ENCODE assay signal across 1 cellular context in the genomic region with DNA sequence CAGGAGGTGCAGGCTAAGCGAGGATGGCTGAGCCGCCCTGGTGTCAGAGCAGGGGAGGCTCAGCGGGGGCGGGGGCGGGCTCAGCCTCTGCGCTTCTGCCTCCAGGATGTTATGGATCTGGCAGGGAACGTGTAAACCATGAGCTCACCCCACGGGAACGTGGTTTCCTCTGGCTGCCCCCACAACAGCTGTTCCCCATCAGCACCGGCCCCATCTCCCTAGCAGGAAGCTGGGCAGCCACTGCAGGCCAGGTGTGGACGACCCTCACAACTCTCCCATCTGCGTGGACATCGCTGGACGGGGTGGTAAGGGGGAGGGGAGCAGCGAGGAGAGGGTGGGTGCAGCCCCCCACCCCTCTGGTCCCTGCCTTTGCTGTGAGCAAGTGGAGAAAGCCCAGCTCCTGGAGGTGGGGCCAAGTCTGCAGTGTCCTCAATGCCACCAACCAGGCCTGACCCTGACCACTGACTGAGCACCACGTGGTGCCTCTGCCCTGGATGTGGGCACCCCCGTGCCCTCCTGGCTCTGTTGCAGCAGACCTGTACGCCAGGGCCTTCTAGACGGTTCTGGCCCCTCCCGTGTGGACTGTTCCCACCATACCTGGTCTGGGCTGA.
TF ChIP-seq lines count a peak whose summit lies in the region.

No MANE protein-coding gene starts in this region.

TF ChIP-seq in K562, 482 proteins besides CTCF, POLR2A, EP300 and RAD21 (continued from another document):
- TF ChIP-seq ZMIZ1 (IDR thresholded peaks at IDR 0.05; ENCODE audit: low read depth in 2 of 2, low read length in 2 of 2), result no peak
- no peak for TF ChIP-seq KAT8 (IDR thresholded peaks at IDR 0.05; ENCODE audit: low read depth)
- peak; percentile 70 for TF ChIP-seq EGR1 (conservative IDR thresholded peaks at IDR 0.05)
- TF ChIP-seq RCOR1 (IDR thresholded peaks at IDR 0.05; ENCODE audit: borderline replicate concordance in 1 of 2, low read depth in 2 of 2, low read length in 2 of 2), result no peak
- peak; percentile 10; the same call in 1 of the 2 replicates for TF ChIP-seq ATF7 (IDR thresholded peaks at IDR 0.05)
- TF ChIP-seq C11orf30 (IDR thresholded peaks at IDR 0.05; ENCODE audit: low read depth), result no peak
- no peak for TF ChIP-seq PKNOX1 (IDR thresholded peaks at IDR 0.05)
- TF ChIP-seq MCM5 (IDR thresholded peaks at IDR 0.05; ENCODE audit: low read depth), result no peak
- TF ChIP-seq SRSF7 (optimal IDR thresholded peaks at IDR 0.05; ENCODE audit: low read depth, low read length), result no peak
